Comparison of ENCODE assay signal across 8 cellular contexts in genomic region chr13:80131204-80131603, GRCh38.
DNase-seq lines count a peak whose midpoint lies in the region; FAIRE-seq and TF ChIP-seq lines count a peak whose summit lies in the region.

No MANE protein-coding gene starts in this region.

- no peaks in the 10 kb centered on the region for H3K79me2 ChIP-seq in hepatocyte

- H3K4me2 ChIP-seq in hepatocyte, result peak overlapping the region; percentile 69

- H3K27ac Mint-ChIP-seq in activated CD4-positive, alpha-beta memory T cell treated with anti-CD3 and anti-CD28 coated beads, Interleukin-2, amount 10 ng/mL, durations not matched to agents 7 days and 5 days, result no peak overlapping the region

- peak overlapping the region; percentile 44 for H2AFZ ChIP-seq in hepatocyte

- H3K4me3 Mint-ChIP-seq in activated CD4-positive, alpha-beta memory T cell treated with anti-CD3 and anti-CD28 coated beads, Interleukin-2, amount 10 ng/mL, durations not matched to agents 7 days and 5 days, result no peak overlapping the region

- H3K36me3 ChIP-seq in hepatocyte (replicated peaks; ENCODE audit: insufficient read depth, low read depth) (no peaks in the 10 kb centered on the region), sigmoid colon (no peaks in the 10 kb centered on the region)
- no peaks in the 10 kb centered on the region for H3K36me3 ChIP-seq in effector memory CD4-positive, alpha-beta T cell (ENCODE audit: control insufficient read depth, insufficient read depth, low read length)

- CTCF ChIA-PET in activated CD4-positive, alpha-beta memory T cell treated with anti-CD3 and anti-CD28 coated beads, Interleukin-2, amount 10 ng/mL, durations not matched to agents 7 days and 5 days (lab: Charles Lee), result no interaction called here

- peak; percentile 88 for FAIRE-seq in H54 (lab: Jason Lieb, UNC)

- DNase-seq in H54 (ENCODE audit: insufficient read length, low spot score) (peak; percentile 50), amygdala (lab: John Stamatoyannopoulos, UW) (peak in 52 of 56 donors; percentile 5 to 88 (median 59)), hepatocyte (ENCODE audit: low spot score) (peak; percentile 67), sigmoid colon (peak; percentile 80), NCI-H187 (lab: John Stamatoyannopoulos, UW) (no peak), GOT3 (lab: John Stamatoyannopoulos, UW) (no peak)
- DNase-seq in effector memory CD4-positive, alpha-beta T cell, result no peak
- DNase-seq in activated CD4-positive, alpha-beta memory T cell treated with anti-CD3 and anti-CD28 coated beads, Interleukin-2, amount 10 ng/mL, durations not matched to agents 7 days and 5 days, result no peak

- TF ChIP-seq POLR2A in H54 (IDR thresholded peaks at IDR 0.05; ENCODE audit: low read depth, low read length), result no peak
- no peak for TF ChIP-seq POLR2A in sigmoid colon (IDR thresholded peaks at IDR 0.05)

- intact Hi-C loops in sigmoid colon (cut with DNase I), result no loop called here

- H3K4me3 ChIP-seq in hepatocyte (peak overlapping the region; percentile 3), sigmoid colon (peak overlapping the region in 3 of 4 donors; percentile 3 to 23 (median 22))
- H3K4me3 ChIP-seq in effector memory CD4-positive, alpha-beta T cell (ENCODE audit: insufficient read depth, low read depth, low read length, poor library complexity, severe bottlenecking), result no peak overlapping the region

- H3K4me1 Mint-ChIP-seq in activated CD4-positive, alpha-beta memory T cell treated with anti-CD3 and anti-CD28 coated beads, Interleukin-2, amount 10 ng/mL, durations not matched to agents 7 days and 5 days, result no peaks in the 10 kb centered on the region

- H3K27me3 Mint-ChIP-seq in activated CD4-positive, alpha-beta memory T cell treated with anti-CD3 and anti-CD28 coated beads, Interleukin-2, amount 10 ng/mL, durations not matched to agents 7 days and 5 days, result no peaks in the 10 kb centered on the region

- no peaks in the 10 kb centered on the region for H3K9me3 Mint-ChIP-seq in activated CD4-positive, alpha-beta memory T cell treated with anti-CD3 and anti-CD28 coated beads, Interleukin-2, amount 10 ng/mL, durations not matched to agents 7 days and 5 days

- no peak for TF ChIP-seq CTCF in hepatocyte (IDR thresholded peaks at IDR 0.05; ENCODE audit: poor library complexity)
- TF ChIP-seq CTCF in sigmoid colon (IDR thresholded peaks at IDR 0.05), result no peak

- 9% methylated on average over 4 of the region's 4 CpGs for WGBS in hepatocyte (ENCODE audit: low lambda C conversion rate, missing lambda C conversion rate)
- 6 to 32% methylated on average over 4 of the region's 4 CpGs for WGBS in sigmoid colon, 2 donors

- POLR2A ChIA-PET in activated CD4-positive, alpha-beta memory T cell treated with anti-CD3 and anti-CD28 coated beads, Interleukin-2, amount 10 ng/mL, durations not matched to agents 7 days and 5 days (lab: Charles Lee), result no interaction called here

- no peaks in the 10 kb centered on the region for H3K36me3 Mint-ChIP-seq in activated CD4-positive, alpha-beta memory T cell treated with anti-CD3 and anti-CD28 coated beads, Interleukin-2, amount 10 ng/mL, durations not matched to agents 7 days and 5 days (ENCODE audit: low read depth)

- H3K27ac ChIP-seq in hepatocyte (peak overlapping the region; percentile 3), sigmoid colon (peak overlapping the region; percentile 6 to 68 (median 41))
- H3K27ac ChIP-seq in effector memory CD4-positive, alpha-beta T cell (ENCODE audit: insufficient read depth, low read length, poor library complexity, severe bottlenecking), result no peak overlapping the region

- no peaks in the 10 kb centered on the region for H3K9me2 ChIP-seq in hepatocyte (replicated peaks; ENCODE audit: insufficient read depth)

- no peaks in the 10 kb centered on the region for H4K20me1 ChIP-seq in hepatocyte (ENCODE audit: insufficient read depth, poor library complexity, severe bottlenecking)

- H3K4me1 ChIP-seq in hepatocyte (ENCODE audit: insufficient read depth) (peaks cover 26% of the 10 kb centered on the region), sigmoid colon (peaks cover 0 to 22% (median 7%) of the 10 kb centered on the region in 4 donors)
- no peaks in the 10 kb centered on the region for H3K4me1 ChIP-seq in effector memory CD4-positive, alpha-beta T cell (ENCODE audit: control insufficient read depth, insufficient read depth, low read length, poor library complexity, severe bottlenecking)

- no peaks in the 10 kb centered on the region for H3K27me3 ChIP-seq in hepatocyte
- no peaks in the 10 kb centered on the region for H3K27me3 ChIP-seq in sigmoid colon
- no peaks in the 10 kb centered on the region for H3K27me3 ChIP-seq in effector memory CD4-positive, alpha-beta T cell (replicated peaks; ENCODE audit: control insufficient read depth, insufficient read depth, low read length, poor library complexity, severe bottlenecking)

- H3K9me3 ChIP-seq in hepatocyte (ENCODE audit: low read depth) (no peaks in the 10 kb centered on the region), sigmoid colon (no peaks in the 10 kb centered on the region)
- no peaks in the 10 kb centered on the region for H3K9me3 ChIP-seq in effector memory CD4-positive, alpha-beta T cell (ENCODE audit: control insufficient read depth, low read length)

- no peak for TF ChIP-seq EP300 in sigmoid colon (IDR thresholded peaks at IDR 0.05)

Comparison
In these comparisons a context has a peak if more than half of its experiments do, and no peak if none do; other contexts are left out.
1. DNase-seq: peak in H54 (single experiment), amygdala (52 of 56), hepatocyte (single experiment) and sigmoid colon (single experiment); none in NCI-H187 (0 of 2), effector memory CD4-positive, alpha-beta T cell (0 of 3), activated CD4-positive, alpha-beta memory T cell treated with anti-CD3 and anti-CD28 coated beads, Interleukin-2, amount 10 ng/mL, durations not matched to agents 7 days and 5 days (single experiment) and GOT3 (single experiment).